ENCODE assay signal across 8 cellular contexts in the genomic region with DNA sequence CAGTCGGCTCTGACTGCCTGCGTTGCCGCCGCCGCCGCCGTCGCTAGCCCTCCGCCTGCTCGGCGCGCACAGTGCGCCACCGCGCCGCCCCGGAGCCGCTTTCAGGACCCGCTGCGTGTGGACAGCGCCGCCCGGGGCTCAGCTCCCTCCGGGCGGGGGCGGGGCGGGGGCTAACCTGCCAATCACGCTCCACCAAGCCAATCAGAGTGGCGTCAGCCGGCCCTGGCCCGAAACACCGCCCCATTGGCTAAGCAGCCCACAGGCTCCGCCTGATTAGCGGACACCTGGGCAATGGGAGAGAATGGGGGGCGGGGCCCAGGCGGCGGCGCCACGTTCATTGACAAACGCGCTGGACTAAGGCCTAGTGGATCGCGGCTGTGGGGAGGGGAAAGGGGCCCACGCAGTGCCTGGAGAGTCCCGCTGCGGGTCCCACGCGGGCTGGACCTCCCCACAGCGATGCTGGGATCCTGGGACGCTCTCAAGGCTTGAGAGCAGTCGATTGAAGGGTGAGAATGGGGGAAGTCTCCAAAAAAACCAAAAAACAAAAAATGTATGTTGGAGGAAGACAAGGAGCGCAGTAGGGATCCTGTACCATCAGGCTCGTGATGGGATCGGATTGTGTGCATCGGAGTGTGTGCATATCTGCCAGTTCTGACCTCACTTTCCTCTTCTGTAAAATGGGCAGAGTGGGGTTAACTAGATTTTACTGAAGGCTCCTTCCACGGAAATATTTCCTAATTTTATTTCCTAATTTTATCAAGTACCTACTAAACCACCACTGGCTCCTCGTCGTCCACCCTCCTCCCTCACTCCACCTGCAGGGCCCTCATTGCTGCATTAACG. TPM values are rescaled to one million over a fixed set of nuclear protein-coding genes. Genes with fewer than 3 reads are reported as not detected.
DNase-seq lines count a peak whose midpoint lies in the region; ATAC-seq and TF ChIP-seq lines count a peak whose summit lies in the region.

No MANE protein-coding gene starts in this region.

- TF ChIP-seq CTCF in OCI-LY7 (conservative IDR thresholded peaks at IDR 0.05; ENCODE audit: low read length) (peak; percentile 34; the same call in 1 of the 2 replicates), nephron progenitor cell (IDR thresholded peaks at IDR 0.05) (no peak)

- H4K20me1 ChIP-seq in OCI-LY7 (ENCODE audit: insufficient read depth, low read length) = peaks cover 52% of the 10 kb centered on the region

- peak overlapping the region; percentile 74 for H3K4me3 Mint-ChIP-seq in activated T-cell treated with anti-CD3 and anti-CD28 coated beads, Interleukin-2, amount 50 U/mL, for 24 hours
- peak overlapping the region; percentile 76 for H3K4me3 Mint-ChIP-seq in nephron progenitor cell

- peak overlapping the region; percentile 98 for H3K4me2 ChIP-seq in OCI-LY7 (ENCODE audit: low read length)

- peaks cover 43% of the 10 kb centered on the region for H3K4me1 Mint-ChIP-seq in activated T-cell treated with anti-CD3 and anti-CD28 coated beads, Interleukin-2, amount 50 U/mL, for 24 hours (ENCODE audit: low read depth)
- H3K4me1 Mint-ChIP-seq in nephron progenitor cell = peaks cover 10% of the 10 kb centered on the region

- no peaks in the 10 kb centered on the region for H3K36me3 ChIP-seq in HUES6 (ENCODE audit: control insufficient read depth, insufficient read depth, low read length)
- peaks cover 63% of the 10 kb centered on the region for H3K36me3 ChIP-seq in OCI-LY7 (ENCODE audit: insufficient read depth, low read length)

- peaks cover 97% of the 10 kb centered on the region for H3K79me2 ChIP-seq in OCI-LY7 (ENCODE audit: insufficient read depth, low read depth, low read length)

- H3K4me1 ChIP-seq in HUES6 (ENCODE audit: control insufficient read depth, insufficient read depth, low read length) = peaks cover 30% of the 10 kb centered on the region
- peaks cover 78% of the 10 kb centered on the region for H3K4me1 ChIP-seq in OCI-LY7 (ENCODE audit: insufficient read depth, low read length, poor library complexity, severe bottlenecking)

- DNase-seq in DMS 273 treated with DMSO at 0.1 percent for 48 hours (lab: John Stamatoyannopoulos, UW) = peak; percentile 84
- peak; percentile 99 for DNase-seq in OCI-LY7 (ENCODE audit: low spot score)
- DNase-seq in activated T-cell treated with anti-CD3 and anti-CD28 coated beads, Interleukin-2, amount 50 U/mL, for 24 hours = peak; percentile 92
- DNase-seq in fibroblast of gingiva (ENCODE audit: low read depth) = peak; percentile 45
- peak; percentile 99 for DNase-seq in nephron progenitor cell
- DNase-seq in stimulated activated naive CD8-positive, alpha-beta T cell treated with anti-CD3 and anti-CD28 coated beads, Interleukin-15, Interleukin-2, amounts not matched to agents 100 U/mL and 50 U/mL, for 24 hours = peak; percentile 94

- peaks cover 98% of the 10 kb centered on the region for H3K27me3 Mint-ChIP-seq in activated T-cell treated with anti-CD3 and anti-CD28 coated beads, Interleukin-2, amount 50 U/mL, for 24 hours
- peaks cover 100% of the 10 kb centered on the region for H3K27me3 Mint-ChIP-seq in nephron progenitor cell (ENCODE audit: low read depth, poor library complexity)

- no peaks in the 10 kb centered on the region for H3K36me3 Mint-ChIP-seq in activated T-cell treated with anti-CD3 and anti-CD28 coated beads, Interleukin-2, amount 50 U/mL, for 24 hours (ENCODE audit: low read depth)
- peaks cover 5% of the 10 kb centered on the region for H3K36me3 Mint-ChIP-seq in nephron progenitor cell (ENCODE audit: low read depth)

- ATAC-seq in GM21447 (IDR thresholded peaks at IDR 0.05; ENCODE audit: unreplicated experiment) = peak; percentile 62
- ATAC-seq in stimulated activated naive CD8-positive, alpha-beta T cell treated with anti-CD3 and anti-CD28 coated beads, Interleukin-15, Interleukin-2, amounts not matched to agents 100 U/mL and 50 U/mL, for 24 hours = peak; percentile 95

- H3K4me3 ChIP-seq in HUES6 (ENCODE audit: low read depth, low read length) = peak overlapping the region; percentile 63
- peak overlapping the region; percentile 88 for H3K4me3 ChIP-seq in OCI-LY7 (ENCODE audit: low read depth, low read length, poor library complexity, severe bottlenecking)

- H3K27me3 ChIP-seq in HUES6 (ENCODE audit: control insufficient read depth, insufficient read depth, low read length) = peaks cover 98% of the 10 kb centered on the region

- H3K9me3 Mint-ChIP-seq in activated T-cell treated with anti-CD3 and anti-CD28 coated beads, Interleukin-2, amount 50 U/mL, for 24 hours = no peaks in the 10 kb centered on the region
- peaks cover 13% of the 10 kb centered on the region for H3K9me3 Mint-ChIP-seq in nephron progenitor cell

- H3K9ac ChIP-seq in HUES6 (ENCODE audit: low read length) = no peak overlapping the region

- H3K27ac ChIP-seq in HUES6 (ENCODE audit: low read depth, low read length) = no peak overlapping the region
- H3K27ac ChIP-seq in OCI-LY7 (ENCODE audit: low read depth, low read length, poor library complexity, severe bottlenecking) = peak overlapping the region; percentile 95

- no peak overlapping the region for H2AFZ ChIP-seq in OCI-LY7 (ENCODE audit: low read length)

- H3K9me3 ChIP-seq in HUES6 (ENCODE audit: control insufficient read depth, insufficient read depth, low read depth, low read length) (no peaks in the 10 kb centered on the region), OCI-LY7 (ENCODE audit: low read length) (no peaks in the 10 kb centered on the region)

- CTCF ChIA-PET in OCI-LY7 (lab: Charles Lee; ENCODE audit: unreplicated experiment) = interaction anchor here (0.6 kb wide), 6 partner anchors 9 to 270 kb away, joined by 3 to 16 read pairs (median 4); no protein-coding TSS in a partner anchor

- no peak overlapping the region for H3K27ac Mint-ChIP-seq in activated T-cell treated with anti-CD3 and anti-CD28 coated beads, Interleukin-2, amount 50 U/mL, for 24 hours
- no peak overlapping the region for H3K27ac Mint-ChIP-seq in nephron progenitor cell

- BruUV-seq in OCI-LY7 (replicated peaks; lab: Mats Ljungman, UMichigan) = TSS peak; percentile 66

- POLR2A ChIA-PET in OCI-LY7 (lab: Charles Lee) = interaction anchor here (0.5 to 0.8 kb wide), 7 partner anchors 11 to 171 kb away, joined by 3 to 8 read pairs (median 3); no protein-coding TSS in a partner anchor

- H3K9me2 ChIP-seq in OCI-LY7 (ENCODE audit: insufficient read depth, low read length) = no peaks in the 10 kb centered on the region

- intact Hi-C loops in OCI-LY7 (cut with micrococcal nuclease; ENCODE audit: unreplicated experiment) = no loop called here

RNA-seq across cellular contexts. Expression of a gene that starts 6.3 kb away (rescaled TPM):
- 50.4 and 62.5 TPM in 2 replicates for total RNA-seq in OCI-LY7 (2014; rRNA removed; shearing (Covaris generic))
- 141 and 148 TPM in 2 replicates for total RNA-seq in OCI-LY7 (2022)

Comparison
In these comparisons a context has a peak if more than half of its experiments do, and no peak if none do; other contexts are left out.
1. DNase-seq: peak in every context shown above with its lines; median percentile 99 in OCI-LY7; 99 in nephron progenitor cell; 94 in stimulated activated naive CD8-positive, alpha-beta T cell treated with anti-CD3 and anti-CD28 coated beads, Interleukin-15, Interleukin-2, amounts not matched to agents 100 U/mL and 50 U/mL, for 24 hours; 92 in activated T-cell treated with anti-CD3 and anti-CD28 coated beads, Interleukin-2, amount 50 U/mL, for 24 hours; 84 in DMS 273 treated with DMSO at 0.1 percent for 48 hours; 45 in fibroblast of gingiva.